In the genomic region with DNA sequence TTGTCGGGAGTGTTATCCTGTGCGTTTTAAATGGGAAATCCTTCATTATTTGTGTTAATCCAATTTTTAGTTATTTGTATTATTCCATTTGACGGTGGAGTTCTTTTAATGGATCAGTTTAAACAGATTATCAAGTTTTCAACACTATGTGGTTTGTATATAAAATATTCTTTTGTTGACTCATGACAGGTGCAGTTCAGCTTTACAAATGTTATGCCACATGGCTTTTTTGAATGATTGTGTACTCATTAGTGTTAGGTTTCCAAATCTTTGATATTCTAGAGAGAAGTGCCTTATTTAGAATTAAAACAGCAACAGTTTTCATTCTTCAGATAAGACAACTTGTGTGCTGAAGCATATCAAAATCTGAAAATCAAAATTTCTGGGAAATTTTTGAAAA, we compare ENCODE assay signal across 20 cellular contexts. TPM values are rescaled to one million over a fixed set of nuclear protein-coding genes. Genes with fewer than 3 reads are reported as not detected.
DNase-seq lines count a peak whose midpoint lies in the region; ATAC-seq and TF ChIP-seq lines count a peak whose summit lies in the region.
"Had no signal": no experiment of that assay in that cellular context is flagged by ENCODE, and none has a peak within 500 bp of the region (broad histone marks: within the 10 kb centered on the region; RNA-seq: fewer than 3 reads in every experiment).

No MANE protein-coding gene starts in this region.

- DNase-seq in DMS79 treated with DMSO at 0.1 percent for 48 hours (lab: John Stamatoyannopoulos, UW) (peak; percentile 59), DMS79 (lab: John Stamatoyannopoulos, UW) (no peak), NCI-H526 (lab: John Stamatoyannopoulos, UW) (peak; percentile 73 to 75), esophagus muscularis mucosa (ENCODE audit: extremely low spot score) (peak; percentile 12), epidermal melanocyte (ENCODE audit: insufficient read length, low spot score) (no peak)
- DNase-seq in activated CD8-positive, alpha-beta T cell treated with anti-CD3 and anti-CD28 coated beads, Interleukin-2, amount 10 ng/mL, durations not matched to agents 7 days and 5 days: no peak
- DNase-seq: 8988T; activated CD4-positive, alpha-beta memory T cell treated with anti-CD3 and anti-CD28 coated beads for 36 hours; activated T-cell treated with anti-CD3 and anti-CD28 coated beads, Interleukin-2, amount 50 U/mL, for 48 hours; dermis blood vessel endothelial cell; H7; left ventricle myocardium inferior; NCI-H1694; tibial artery had no signal

- H3K27ac ChIP-seq in esophagus muscularis mucosa (replicated peaks in 1 of 4): peak overlapping the region in 3 of 4 donors; percentile 55 to 96 (median 91)
- peak overlapping the region; percentile 89 for H3K27ac ChIP-seq in temporal lobe (ENCODE audit: low read depth, low read length)
- H3K27ac ChIP-seq: BLaER1, KMS-11, left ventricle myocardium inferior had no signal

- POLR2A ChIA-PET in activated CD8-positive, alpha-beta T cell treated with anti-CD3 and anti-CD28 coated beads, Interleukin-2, amount 10 ng/mL, durations not matched to agents 7 days and 5 days (lab: Charles Lee): no interaction called here

- H3K4me3 Mint-ChIP-seq in activated CD8-positive, alpha-beta T cell treated with anti-CD3 and anti-CD28 coated beads, Interleukin-2, amount 10 ng/mL, durations not matched to agents 7 days and 5 days: no peak overlapping the region
- H3K4me3 Mint-ChIP-seq: activated CD4-positive, alpha-beta memory T cell treated with anti-CD3 and anti-CD28 coated beads for 36 hours had no signal

- peaks cover 56% of the 10 kb centered on the region for H3K27me3 Mint-ChIP-seq in activated CD8-positive, alpha-beta T cell treated with anti-CD3 and anti-CD28 coated beads, Interleukin-2, amount 10 ng/mL, durations not matched to agents 7 days and 5 days (ENCODE audit: low read depth)

- intact Hi-C loops in esophagus muscularis mucosa (cut with DNase I): loop anchor here (2.0 to 5.0 kb wide), 2 partner anchors 46 to 67 kb away; no protein-coding TSS in a partner anchor

- no peak for TF ChIP-seq POLR2A in esophagus muscularis mucosa (IDR thresholded peaks at IDR 0.05; ENCODE audit: low read depth)

- no peaks in the 10 kb centered on the region for H3K36me3 ChIP-seq in esophagus muscularis mucosa
- H3K36me3 ChIP-seq: BLaER1, left ventricle myocardium inferior, tibial artery had no signal

- H3K27me3 ChIP-seq in esophagus muscularis mucosa: no peaks in the 10 kb centered on the region
- H3K27me3 ChIP-seq: BLaER1, tibial artery had no signal

- no peak for TF ChIP-seq CTCF in esophagus muscularis mucosa (IDR thresholded peaks at IDR 0.05)

- no peak overlapping the region for H3K4me3 ChIP-seq in esophagus muscularis mucosa
- H3K4me3 ChIP-seq: BLaER1, left ventricle myocardium inferior, tibial artery had no signal

- H3K4me1 ChIP-seq in esophagus muscularis mucosa: peaks cover 14 to 59% (median 47%) of the 10 kb centered on the region in 4 donors

- no peaks in the 10 kb centered on the region for H3K9me3 Mint-ChIP-seq in activated CD8-positive, alpha-beta T cell treated with anti-CD3 and anti-CD28 coated beads, Interleukin-2, amount 10 ng/mL, durations not matched to agents 7 days and 5 days (ENCODE audit: insufficient read depth)
- H3K9me3 Mint-ChIP-seq: activated CD4-positive, alpha-beta memory T cell treated with anti-CD3 and anti-CD28 coated beads for 36 hours; activated naive CD4-positive, alpha-beta T cell treated with anti-CD3 and anti-CD28 coated beads, Interleukin-2, amount 50 U/mL, for 72 hours had no signal

- CTCF ChIA-PET in activated CD8-positive, alpha-beta T cell treated with anti-CD3 and anti-CD28 coated beads, Interleukin-2, amount 10 ng/mL, durations not matched to agents 7 days and 5 days (lab: Charles Lee): interaction anchor here (0.7 to 8.2 kb wide), 7 partner anchors 8 to 144 kb away, joined by 3 to 41 read pairs (median 5); no protein-coding TSS in a partner anchor

- no peak overlapping the region for H3K27ac Mint-ChIP-seq in activated CD8-positive, alpha-beta T cell treated with anti-CD3 and anti-CD28 coated beads, Interleukin-2, amount 10 ng/mL, durations not matched to agents 7 days and 5 days
- H3K27ac Mint-ChIP-seq: activated CD4-positive, alpha-beta memory T cell treated with anti-CD3 and anti-CD28 coated beads for 36 hours; activated naive CD4-positive, alpha-beta T cell treated with anti-CD3 and anti-CD28 coated beads, Interleukin-2, amount 50 U/mL, for 72 hours; progenitor cell of endocrine pancreas had no signal

- ATAC-seq in activated CD8-positive, alpha-beta T cell treated with anti-CD3 and anti-CD28 coated beads, Interleukin-2, amount 10 ng/mL, durations not matched to agents 7 days and 5 days: no peak
- no peak for ATAC-seq in GM18909 (IDR thresholded peaks at IDR 0.05; ENCODE audit: poor library complexity, unreplicated experiment)
- ATAC-seq: activated naive CD4-positive, alpha-beta T cell treated with anti-CD3 and anti-CD28 coated beads, Interleukin-2, amount 50 U/mL, for 72 hours had no signal

- peaks cover 15% of the 10 kb centered on the region for H3K4me1 Mint-ChIP-seq in activated CD8-positive, alpha-beta T cell treated with anti-CD3 and anti-CD28 coated beads, Interleukin-2, amount 10 ng/mL, durations not matched to agents 7 days and 5 days (ENCODE audit: low read depth)

- no peaks in the 10 kb centered on the region for H3K9me3 ChIP-seq in esophagus muscularis mucosa
- H3K9me3 ChIP-seq: BLaER1, left ventricle myocardium inferior, tibial artery had no signal

- no peak for TF ChIP-seq EP300 in esophagus muscularis mucosa (IDR thresholded peaks at IDR 0.05)

- 81% methylated on average over 3 of the region's 3 CpGs for WGBS in esophagus muscularis mucosa

- H3K36me3 Mint-ChIP-seq in activated CD8-positive, alpha-beta T cell treated with anti-CD3 and anti-CD28 coated beads, Interleukin-2, amount 10 ng/mL, durations not matched to agents 7 days and 5 days (ENCODE audit: low read depth): peaks cover 2% of the 10 kb centered on the region
- H3K36me3 Mint-ChIP-seq: activated CD4-positive, alpha-beta memory T cell treated with anti-CD3 and anti-CD28 coated beads for 36 hours had no signal

RNA-seq across cellular contexts. Expression of gene JAM3, which starts 2.4 kb away (rescaled TPM):
- total RNA-seq in esophagus muscularis mucosa: 100 to 1,000 TPM in 2 of 4 donors, 10 to 100 TPM in 2; 84.2 to 122 (median 96.5) TPM
- 28.5 TPM for total RNA-seq in temporal lobe
- 1 to 10 TPM; 8.0 to 9.6 TPM for total RNA-seq in activated CD8-positive, alpha-beta T cell treated with anti-CD3 and anti-CD28 coated beads, Interleukin-2, amount 10 ng/mL, durations not matched to agents 7 days and 5 days

Comparison
In these comparisons a context has a peak if more than half of its experiments do, and no peak if none do; other contexts are left out.
1. DNase-seq: peak in DMS79 treated with DMSO at 0.1 percent for 48 hours (single experiment), NCI-H526 (2 of 2) and esophagus muscularis mucosa (single experiment); none in DMS79 (single experiment), activated CD8-positive, alpha-beta T cell treated with anti-CD3 and anti-CD28 coated beads, Interleukin-2, amount 10 ng/mL, durations not matched to agents 7 days and 5 days (single experiment) and epidermal melanocyte (single experiment).